Comparison of ENCODE assay signal across 1 cellular context in the genomic region with DNA sequence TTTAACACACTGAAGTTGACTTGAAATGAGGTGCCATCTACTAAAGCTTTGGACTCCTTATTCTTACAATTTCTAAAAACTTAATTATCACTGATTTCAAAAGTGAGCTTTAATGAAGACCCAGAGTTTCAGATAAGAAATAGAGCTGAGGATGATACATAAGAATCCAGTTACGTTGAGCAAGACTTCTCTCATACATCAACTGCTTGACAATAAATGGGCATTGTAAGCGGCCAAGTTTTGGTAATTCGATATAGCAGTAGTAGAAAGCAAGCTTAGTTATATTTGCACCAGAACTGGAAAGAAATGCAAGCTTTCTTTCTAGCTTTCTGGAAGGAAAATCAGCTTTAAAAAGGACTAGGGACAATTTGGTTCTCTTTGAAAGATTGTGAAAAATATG.
TF ChIP-seq lines count a peak whose summit lies in the region.

No MANE protein-coding gene starts in this region.

TF ChIP-seq in H1, 55 proteins besides CTCF, POLR2A, EP300 and RAD21 (continued from another document):
- TF ChIP-seq BCL11A (IDR thresholded peaks at IDR 0.05; ENCODE audit: low read depth in 2 of 2, low read length in 2 of 2) = no peak
- TF ChIP-seq CHD2 (IDR thresholded peaks at IDR 0.05; ENCODE audit: low read length) = no peak
- no peak for TF ChIP-seq NANOG (IDR thresholded peaks at IDR 0.05; ENCODE audit: insufficient read depth, low read depth, low read length, poor library complexity, severe bottlenecking)
- no peak for TF ChIP-seq YY1 (IDR thresholded peaks at IDR 0.05; ENCODE audit: low read depth, low read length)
TF ChIP-seq in H1: peak in this region for 0.
